ENCODE assay signal across 21 cellular contexts in genomic region chr17:57530026-57530425, GRCh38.
DNase-seq lines count a peak whose midpoint lies in the region; ATAC-seq, FAIRE-seq and TF ChIP-seq lines count a peak whose summit lies in the region.
"Had no signal": no experiment of that assay in that cellular context is flagged by ENCODE, and none has a peak within 500 bp of the region (broad histone marks: within the 10 kb centered on the region; RNA-seq: fewer than 3 reads in every experiment).

No MANE protein-coding gene starts in this region.

- TF ChIP-seq CTCF in GM12878 (IDR thresholded peaks at IDR 0.05 in 2 of 3, conservative IDR thresholded peaks at IDR 0.05 in 1 of 3; ENCODE audit: control insufficient read depth in 2 of 3, extremely low read depth in 1 of 3, insufficient read depth in 1 of 3, low read depth in 3 of 3, low read length in 3 of 3) (no peak), sigmoid colon (IDR thresholded peaks at IDR 0.05) (no peak)

- H3K4me1 Mint-ChIP-seq in naive thymus-derived CD4-positive, alpha-beta T cell = peaks cover 18 to 46% (median 37%) of the 10 kb centered on the region in 7 donors

- no peak overlapping the region for H3K4me3 Mint-ChIP-seq in naive thymus-derived CD4-positive, alpha-beta T cell
- H3K4me3 Mint-ChIP-seq: activated CD4-positive, alpha-beta T cell treated with anti-CD3 and anti-CD28 coated beads for 36 hours; natural killer cell; T-helper 2 cell treated with Interferon-gamma antibody and Interleukin-4, amounts not matched to agents 5 μg/mL and 100 μg/mL, for 36 hours had no signal

- TF ChIP-seq POLR2A in GM12878 (IDR thresholded peaks at IDR 0.05; ENCODE audit: low read depth, low read length) (no peak), sigmoid colon (IDR thresholded peaks at IDR 0.05) (no peak)

- in situ Hi-C loops in GM12878 (cut with MboI) = no loop called here

- 75% methylated on average over 3 of the region's 3 CpGs for WGBS in GM12878 (ENCODE audit: insufficient coverage, insufficient replicate concordance, low lambda C conversion rate, missing lambda C conversion rate)
- 78 to 84% methylated on average over 3 of the region's 3 CpGs for WGBS in sigmoid colon, 2 donors

- no peak for FAIRE-seq in GM12878 (lab: Jason Lieb, UNC)
- FAIRE-seq: colon had no signal

- H4K20me1 ChIP-seq in BLaER1 (no peaks in the 10 kb centered on the region), GM12878 (ENCODE audit: control insufficient read depth, insufficient read depth) (no peaks in the 10 kb centered on the region)

- no peak overlapping the region for H2AFZ ChIP-seq in GM12878 (ENCODE audit: control insufficient read depth, low read depth, low read length)

- TF ChIP-seq RAD21 in GM12878 (IDR thresholded peaks at IDR 0.05; ENCODE audit: insufficient read depth, low read depth, low read length) = no peak

- RAD21 ChIA-PET in GM12878 (lab: Charles Lee; ENCODE audit: unreplicated experiment) = interaction anchor here (1.0 kb wide), 2 partner anchors 67 to 75 kb away, joined by 3 to 4 read pairs; no protein-coding TSS in a partner anchor

- H3K4me3 ChIP-seq in BLaER1 = no peak overlapping the region
- no peak overlapping the region for H3K4me3 ChIP-seq in GM12878
- H3K4me3 ChIP-seq in naive thymus-derived CD4-positive, alpha-beta T cell (ENCODE audit: low read length) = no peak overlapping the region
- H3K4me3 ChIP-seq in sigmoid colon = no peak overlapping the region
- H3K4me3 ChIP-seq: upper lobe of right lung had no signal

- CTCF ChIA-PET in GM12878 (lab: Yijun Ruan, JAX) = interaction anchor here (0.6 kb wide), 1 partner anchor 288 kb away, joined by 3 read pairs; no protein-coding TSS in a partner anchor
- CTCF ChIA-PET in naive thymus-derived CD4-positive, alpha-beta T cell (lab: Charles Lee) = no interaction called here

- peaks cover 9% of the 10 kb centered on the region for H3K79me2 ChIP-seq in GM12878 (ENCODE audit: control insufficient read depth, insufficient read depth, low read length)

- H3K4me2 ChIP-seq in BLaER1 = peak overlapping the region; percentile 81
- no peak overlapping the region for H3K4me2 ChIP-seq in GM12878 (ENCODE audit: control insufficient read depth, insufficient read depth)

- no peak for ATAC-seq in GM12878
- no peak for ATAC-seq in naive thymus-derived CD4-positive, alpha-beta T cell
- no peak for ATAC-seq in HG02884 (IDR thresholded peaks at IDR 0.05; ENCODE audit: unreplicated experiment)
- ATAC-seq in GM18861 (IDR thresholded peaks at IDR 0.05; ENCODE audit: unreplicated experiment) = no peak
- ATAC-seq: activated CD4-positive, alpha-beta T cell treated with anti-CD3 and anti-CD28 coated beads for 36 hours; esophagus mucosa; Right ventricle myocardium inferior; sciatic nerve; upper lobe of right lung had no signal

- SMC1A ChIA-PET in GM12878 (lab: Charles Lee; ENCODE audit: uncharacterized antibody, unreplicated experiment) = interaction anchor here (1.5 kb wide), 1 partner anchor 43 kb away, joined by 3 read pairs; no protein-coding TSS in a partner anchor

- H3K9me3 ChIP-seq in BLaER1 (no peaks in the 10 kb centered on the region), GM12878 (replicated peaks; ENCODE audit: control insufficient read depth, insufficient read depth, low read length) (no peaks in the 10 kb centered on the region), sigmoid colon (no peaks in the 10 kb centered on the region)
- H3K9me3 ChIP-seq in naive thymus-derived CD4-positive, alpha-beta T cell (ENCODE audit: control insufficient read depth in 2 of 3, low read length in 3 of 3) = no peaks in the 10 kb centered on the region
- H3K9me3 ChIP-seq: upper lobe of right lung had no signal

- H3K36me3 ChIP-seq in BLaER1 (peaks cover 62% of the 10 kb centered on the region), GM12878 (ENCODE audit: control insufficient read depth in 2 of 2, insufficient read depth in 2 of 2, low read length in 1 of 2) (peaks cover 11 to 19% of the 10 kb centered on the region in 2 experiments), sigmoid colon (no peaks in the 10 kb centered on the region)
- no peaks in the 10 kb centered on the region for H3K36me3 ChIP-seq in naive thymus-derived CD4-positive, alpha-beta T cell (ENCODE audit: control insufficient read depth in 2 of 3, insufficient read depth in 3 of 3, low read length in 3 of 3)
- H3K36me3 ChIP-seq: upper lobe of right lung had no signal

- H3K27me3 ChIP-seq in BLaER1 (no peaks in the 10 kb centered on the region), GM12878 (replicated peaks in 1 of 2; ENCODE audit: control insufficient read depth in 2 of 2, insufficient read depth in 2 of 2, low read length in 1 of 2) (no peaks in the 10 kb centered on the region), sigmoid colon (no peaks in the 10 kb centered on the region)
- H3K27me3 ChIP-seq in naive thymus-derived CD4-positive, alpha-beta T cell (ENCODE audit: control insufficient read depth in 2 of 2, insufficient read depth in 2 of 2, low read length in 2 of 2) = no peaks in the 10 kb centered on the region
- H3K27me3 ChIP-seq: upper lobe of right lung had no signal

- H3K4me1 ChIP-seq in BLaER1 = peaks cover 100% of the 10 kb centered on the region
- peaks cover 41% of the 10 kb centered on the region for H3K4me1 ChIP-seq in GM12878 (ENCODE audit: control insufficient read depth, insufficient read depth, low read length)
- peaks cover 6 to 9% of the 10 kb centered on the region in 2 donors for H3K4me1 ChIP-seq in naive thymus-derived CD4-positive, alpha-beta T cell (ENCODE audit: control insufficient read depth in 2 of 2, insufficient read depth in 2 of 2, low read length in 2 of 2)
- peaks cover 0 to 17% (median 14%) of the 10 kb centered on the region in 4 donors for H3K4me1 ChIP-seq in sigmoid colon

- peaks cover 0 to 12% (median 7%) of the 10 kb centered on the region in 5 donors for H3K36me3 Mint-ChIP-seq in naive thymus-derived CD4-positive, alpha-beta T cell
- H3K36me3 Mint-ChIP-seq: natural killer cell had no signal

- TF ChIP-seq EP300 in GM12878 (IDR thresholded peaks at IDR 0.05; ENCODE audit: borderline replicate concordance in 1 of 2, control insufficient read depth in 1 of 2, low read depth in 2 of 2, low read length in 2 of 2) = no peak
- no peak for TF ChIP-seq EP300 in sigmoid colon (IDR thresholded peaks at IDR 0.05)

- no peaks in the 10 kb centered on the region for H3K9me3 Mint-ChIP-seq in naive thymus-derived CD4-positive, alpha-beta T cell
- H3K9me3 Mint-ChIP-seq: natural killer cell; T-helper 2 cell treated with Interferon-gamma antibody and Interleukin-4, amounts not matched to agents 5 μg/mL and 100 μg/mL, for 36 hours had no signal

- H3K9ac ChIP-seq in BLaER1 (peak overlapping the region; percentile 71), GM12878 (ENCODE audit: control insufficient read depth, insufficient read depth, low read length) (no peak overlapping the region)

- POLR2A ChIA-PET in GM12878 (lab: Charles Lee) = no interaction called here
- POLR2A ChIA-PET in naive thymus-derived CD4-positive, alpha-beta T cell (lab: Charles Lee) = no interaction called here

- H3K27ac ChIP-seq in BLaER1 (peak overlapping the region; percentile 93), GM12878 (ENCODE audit: control insufficient read depth, insufficient read depth) (no peak overlapping the region), sigmoid colon (peak overlapping the region in 1 of 4 donors; percentile 14)
- H3K27ac ChIP-seq in naive thymus-derived CD4-positive, alpha-beta T cell (ENCODE audit: low read depth, low read length) = no peak overlapping the region
- H3K27ac ChIP-seq: upper lobe of right lung had no signal

- peak; percentile 13 for DNase-seq in HS-5 (ENCODE audit: low read depth)
- DNase-seq in GM12878 (ENCODE audit: low read depth, low spot score) = no peak
- DNase-seq in naive thymus-derived CD4-positive, alpha-beta T cell = no peak
- DNase-seq in NCI-H2107 (lab: John Stamatoyannopoulos, UW) = no peak
- no peak for DNase-seq in sigmoid colon
- DNase-seq: activated CD4-positive, alpha-beta T cell treated with anti-CD3 and anti-CD28 coated beads for 36 hours; activated T-cell treated with anti-CD3 and anti-CD28 coated beads, Interleukin-2, amount 50 U/mL, for 1 hour; AML-193; hypothalamus; natural killer cell; NCI-H1105; stimulated activated CD4-positive, alpha-beta T cell treated with anti-CD3 and anti-CD28 coated beads, Interleukin-4, amount 100 ng/mL, for 1 hour; upper lobe of right lung had no signal

- no peaks in the 10 kb centered on the region for H3K27me3 Mint-ChIP-seq in naive thymus-derived CD4-positive, alpha-beta T cell
- H3K27me3 Mint-ChIP-seq: activated CD4-positive, alpha-beta T cell treated with anti-CD3 and anti-CD28 coated beads for 36 hours had no signal

- peak overlapping the region in 5 of 9 donors; percentile 4 to 86 (median 72) for H3K27ac Mint-ChIP-seq in naive thymus-derived CD4-positive, alpha-beta T cell
- H3K27ac Mint-ChIP-seq: natural killer cell; T-helper 2 cell treated with Interferon-gamma antibody and Interleukin-4, amounts not matched to agents 5 μg/mL and 100 μg/mL, for 36 hours had no signal

- intact Hi-C loops in GM12878 (cut with micrococcal nuclease; ENCODE audit: unreplicated experiment) = no loop called here
- intact Hi-C loops in naive thymus-derived CD4-positive, alpha-beta T cell (cut with micrococcal nuclease) = loop anchor here (2.0 to 10.0 kb wide), 2 partner anchors 285 to 287 kb away; no protein-coding TSS in a partner anchor
- intact Hi-C loops in sigmoid colon (cut with DNase I) = no loop called here

- BruUV-seq in GM12878 (replicated peaks; lab: Mats Ljungman, UMichigan) = TSS peak; percentile 42

Comparison
In these comparisons a context has a peak if more than half of its experiments do, and no peak if none do; other contexts are left out.
1. intact Hi-C loops: an anchor here in naive thymus-derived CD4-positive, alpha-beta T cell (2.0 to 10.0 kb wide); none called in GM12878 and sigmoid colon.